ENCODE assay signal across 8 cellular contexts in genomic region chr15:66505818-66506217, GRCh38. TPM values are rescaled to one million over a fixed set of nuclear protein-coding genes. Genes with fewer than 3 reads are reported as not detected.
DNase-seq lines count a peak whose midpoint lies in the region; ATAC-seq and TF ChIP-seq lines count a peak whose summit lies in the region.

No MANE protein-coding gene starts in this region.

- H3K36me3 Mint-ChIP-seq in dendritic cell treated with granulocyte-macrophage colony-stimulating factor and Interleukin-4, amounts not matched to agents 40 ng/mL and 50 ng/mL, for 4 days (ENCODE audit: low read depth), result peaks cover 53% of the 10 kb centered on the region
- peaks cover 3 to 20% (median 17%) of the 10 kb centered on the region in 5 donors for H3K36me3 Mint-ChIP-seq in naive thymus-derived CD4-positive, alpha-beta T cell

- H3F3A ChIP-seq in Loucy (ENCODE audit: low read depth), result peaks cover 10% of the 10 kb centered on the region; the same call in 1 of the 2 replicates

- peak overlapping the region; percentile 84 for H3K4me3 ChIP-seq in BJ (ENCODE audit: low read depth, low read length)
- H3K4me3 ChIP-seq in Loucy (ENCODE audit: low read length, poor library complexity, severe bottlenecking), result peak overlapping the region; percentile 99
- H3K4me3 ChIP-seq in naive thymus-derived CD4-positive, alpha-beta T cell (ENCODE audit: low read length), result peak overlapping the region; percentile 99

- H3K4me2 ChIP-seq in Loucy (ENCODE audit: low read depth, low read length, poor library complexity, severe bottlenecking), result peak overlapping the region; percentile 88

- no peaks in the 10 kb centered on the region for H3K27me3 ChIP-seq in BJ (ENCODE audit: control insufficient read depth, insufficient read depth, low read length)
- peaks cover 7% of the 10 kb centered on the region for H3K27me3 ChIP-seq in Loucy (ENCODE audit: insufficient read depth, low read length, poor library complexity, severe bottlenecking)
- H3K27me3 ChIP-seq in naive thymus-derived CD4-positive, alpha-beta T cell (ENCODE audit: control insufficient read depth in 2 of 2, insufficient read depth in 2 of 2, low read length in 2 of 2), result no peaks in the 10 kb centered on the region

- H4K20me1 ChIP-seq in Loucy (ENCODE audit: insufficient read depth, low read length, poor library complexity, severe bottlenecking), result peaks cover 37% of the 10 kb centered on the region

- DNase-seq in BJ (ENCODE audit: low read depth) (no peak), GM20000 (ENCODE audit: low spot score) (no peak)
- no peak for DNase-seq in naive thymus-derived CD4-positive, alpha-beta T cell

- no peaks in the 10 kb centered on the region for H3K9me2 ChIP-seq in Loucy (replicated peaks; ENCODE audit: low read depth, low read length)

- H3K4me1 Mint-ChIP-seq in dendritic cell treated with granulocyte-macrophage colony-stimulating factor and Interleukin-4, amounts not matched to agents 40 ng/mL and 50 ng/mL, for 4 days (ENCODE audit: low read depth), result peaks cover 39% of the 10 kb centered on the region
- H3K4me1 Mint-ChIP-seq in naive thymus-derived CD4-positive, alpha-beta T cell, result peaks cover 19 to 51% (median 41%) of the 10 kb centered on the region in 7 donors

- no peaks in the 10 kb centered on the region for H3K27me3 Mint-ChIP-seq in dendritic cell treated with granulocyte-macrophage colony-stimulating factor and Interleukin-4, amounts not matched to agents 40 ng/mL and 50 ng/mL, for 4 days
- H3K27me3 Mint-ChIP-seq in naive thymus-derived CD4-positive, alpha-beta T cell, result no peaks in the 10 kb centered on the region

- TF ChIP-seq CTCF in BJ (IDR thresholded peaks at IDR 0.05; ENCODE audit: insufficient read depth, low read depth, low read length), result no peak
- TF ChIP-seq CTCF in Loucy (conservative IDR thresholded peaks at IDR 0.05; ENCODE audit: low read length), result no peak
- TF ChIP-seq CTCF in GM20000 (IDR thresholded peaks at IDR 0.05; ENCODE audit: extremely low read depth, missing control alignments), result no peak

- POLR2A ChIA-PET in BJ (lab: Charles Lee), result no interaction called here
- POLR2A ChIA-PET in naive thymus-derived CD4-positive, alpha-beta T cell (lab: Charles Lee), result interaction anchor here (0.5 to 3.0 kb wide), 7 partner anchors 11 to 727 kb away, joined by 3 to 31 read pairs (median 3); partner anchors contain the start of gene MAP2K1

- no peaks in the 10 kb centered on the region for H3K9me3 Mint-ChIP-seq in dendritic cell treated with granulocyte-macrophage colony-stimulating factor and Interleukin-4, amounts not matched to agents 40 ng/mL and 50 ng/mL, for 4 days
- no peaks in the 10 kb centered on the region for H3K9me3 Mint-ChIP-seq in naive thymus-derived CD4-positive, alpha-beta T cell

- CTCF ChIA-PET in BJ (lab: Yijun Ruan, JAX), result interaction anchor here (0.5 to 2.4 kb wide), 3 partner anchors 8 to 30 kb away, joined by 4 to 13 read pairs (median 5); partner anchors contain the start of gene SNAPC5
- CTCF ChIA-PET in naive thymus-derived CD4-positive, alpha-beta T cell (lab: Charles Lee), result interaction anchor here (1.3 kb wide), 1 partner anchor 113 kb away, joined by 4 read pairs; no protein-coding TSS in a partner anchor

- no peaks in the 10 kb centered on the region for H3K9me3 ChIP-seq in Loucy (ENCODE audit: insufficient read depth, low read depth, low read length)
- H3K9me3 ChIP-seq in naive thymus-derived CD4-positive, alpha-beta T cell (ENCODE audit: control insufficient read depth in 2 of 3, low read length in 3 of 3), result no peaks in the 10 kb centered on the region

- H3K27ac ChIP-seq in naive thymus-derived CD4-positive, alpha-beta T cell (ENCODE audit: low read depth, low read length), result peak overlapping the region; percentile 93

- H3K79me2 ChIP-seq in Loucy (ENCODE audit: insufficient read depth, low read length), result peaks cover 74% of the 10 kb centered on the region

- H3K9ac ChIP-seq in Loucy (ENCODE audit: low read depth, low read length, poor library complexity, severe bottlenecking), result peak overlapping the region; percentile 97

- peaks cover 4% of the 10 kb centered on the region for H3K36me3 ChIP-seq in BJ (ENCODE audit: control insufficient read depth, insufficient read depth, low read length)
- peaks cover 25% of the 10 kb centered on the region for H3K36me3 ChIP-seq in Loucy (ENCODE audit: insufficient read depth, low read length)
- H3K36me3 ChIP-seq in naive thymus-derived CD4-positive, alpha-beta T cell (ENCODE audit: control insufficient read depth in 2 of 3, insufficient read depth in 3 of 3, low read length in 3 of 3), result peaks cover 2 to 32% (median 22%) of the 10 kb centered on the region in 3 experiments

- peaks cover 54% of the 10 kb centered on the region for H3K4me1 ChIP-seq in Loucy (ENCODE audit: insufficient read depth, low read length, poor library complexity, severe bottlenecking)
- H3K4me1 ChIP-seq in naive thymus-derived CD4-positive, alpha-beta T cell (ENCODE audit: control insufficient read depth in 2 of 2, insufficient read depth in 2 of 2, low read length in 2 of 2), result peaks cover 13 to 22% of the 10 kb centered on the region in 2 donors

- intact Hi-C loops in dendritic cell treated with granulocyte-macrophage colony-stimulating factor and Interleukin-4, amounts not matched to agents 40 ng/mL and 50 ng/mL, for 4 days (cut with micrococcal nuclease), result loop anchor here (1.0 to 2.0 kb wide), 2 partner anchors 9 to 119 kb away; partner anchors contain the start of genes MAP2K1 and SNAPC5
- intact Hi-C loops in naive thymus-derived CD4-positive, alpha-beta T cell (cut with micrococcal nuclease), result loop anchor here (1.0 to 10.0 kb wide), 10 partner anchors 9 to 1549 kb away; partner anchors contain the start of genes SNAPC5 (in 2 of the 2), DIS3L (in 1 of the 2), MAP2K1 (in 1 of the 2) and PIAS1 (in 1 of the 2)

- no peak for ATAC-seq in naive thymus-derived CD4-positive, alpha-beta T cell
- ATAC-seq in HG03135 (IDR thresholded peaks at IDR 0.05; ENCODE audit: unreplicated experiment) (no peak), GM19397 (IDR thresholded peaks at IDR 0.05; ENCODE audit: unreplicated experiment) (no peak), HG03354 (IDR thresholded peaks at IDR 0.05; ENCODE audit: poor library complexity, severe bottlenecking, unreplicated experiment) (no peak)

- peak overlapping the region; percentile 98; the same call in 1 of the 2 replicates for H2AFZ ChIP-seq in Loucy (ENCODE audit: low read length)

- H3K4me3 Mint-ChIP-seq in dendritic cell treated with granulocyte-macrophage colony-stimulating factor and Interleukin-4, amounts not matched to agents 40 ng/mL and 50 ng/mL, for 4 days, result peak overlapping the region; percentile 98
- peak overlapping the region; percentile 90 to 100 (median 100) for H3K4me3 Mint-ChIP-seq in naive thymus-derived CD4-positive, alpha-beta T cell

- H3K27ac Mint-ChIP-seq in dendritic cell treated with granulocyte-macrophage colony-stimulating factor and Interleukin-4, amounts not matched to agents 40 ng/mL and 50 ng/mL, for 4 days, result peak overlapping the region; percentile 94
- H3K27ac Mint-ChIP-seq in naive thymus-derived CD4-positive, alpha-beta T cell, result peak overlapping the region; percentile 92 to 100 (median 99)

RNA-seq across cellular contexts. Expression of gene ZWILCH, which starts 0.7 kb away (rescaled TPM):
- 10.5 and 15.1 TPM in 2 replicates for polyA plus RNA-seq in BJ (2011; rRNA removed)
- 6.0 and 9.0 TPM in 2 replicates for polyA minus RNA-seq in BJ (2011; rRNA and poly(A)+ RNA removed)
- 10 to 100 TPM in 1 of 5 experiments, 1 to 10 TPM in 4; 5.6 to 20.3 (median 6.8) TPM for total RNA-seq in naive thymus-derived CD4-positive, alpha-beta T cell
- 1 to 10 TPM; 4.3 to 4.8 TPM for polyA plus RNA-seq in naive thymus-derived CD4-positive, alpha-beta T cell

RNA-seq across cellular contexts. Expression of gene RPL4, which starts 1.2 kb away (rescaled TPM):
- polyA plus RNA-seq in BJ (2011; rRNA removed), result 4,914 and 5,278 TPM in 2 replicates
- polyA minus RNA-seq in BJ (2011; rRNA and poly(A)+ RNA removed), result 2,401 and 3,355 TPM in 2 replicates
- 1,000 to 10,000 TPM; 2,229 to 4,292 (median 4,136) TPM for total RNA-seq in naive thymus-derived CD4-positive, alpha-beta T cell
- polyA plus RNA-seq in naive thymus-derived CD4-positive, alpha-beta T cell, result 1,000 to 10,000 TPM in 1 of 2 donors, 100 to 1,000 TPM in 1; 898 to 1,586 TPM

RNA-seq across cellular contexts. Expression of gene SNAPC5, which starts 8.3 kb away (rescaled TPM):
- polyA plus RNA-seq in BJ (2011; rRNA removed), result 21.1 and 22.7 TPM in 2 replicates
- 2.2 and 5.8 TPM in 2 replicates for polyA minus RNA-seq in BJ (2011; rRNA and poly(A)+ RNA removed)
- total RNA-seq in naive thymus-derived CD4-positive, alpha-beta T cell, result 10 to 100 TPM; 20.4 to 35.9 (median 25.0) TPM
- polyA plus RNA-seq in naive thymus-derived CD4-positive, alpha-beta T cell, result 10 to 100 TPM; 66.9 to 77.6 TPM

RNA-seq across cellular contexts. Expression of gene LCTL, which starts 60.0 kb away (rescaled TPM):
- 0.17 and 0.25 TPM in 2 replicates for polyA plus RNA-seq in BJ (2011; rRNA removed)
- 0.24 TPM in 1 of 2 replicates, not detected in the other for polyA minus RNA-seq in BJ (2011; rRNA and poly(A)+ RNA removed)
- not detected for total RNA-seq in naive thymus-derived CD4-positive, alpha-beta T cell
- not detected for polyA plus RNA-seq in naive thymus-derived CD4-positive, alpha-beta T cell
